19 cellular contexts compared by ENCODE assay signal in genomic region chr20:9409981-9410380, GRCh38.
DNase-seq lines count a peak whose midpoint lies in the region; ATAC-seq and TF ChIP-seq lines count a peak whose summit lies in the region.
"Had no signal": no experiment of that assay in that cellular context is flagged by ENCODE, and none has a peak within 500 bp of the region (broad histone marks: within the 10 kb centered on the region; RNA-seq: fewer than 3 reads in every experiment).

No MANE protein-coding gene starts in this region.

- intact Hi-C loops in left lung (cut with DNase I): loop anchor here in 1 of 2 donors (5.0 kb wide), 1 partner anchor 202 kb away; no protein-coding TSS in a partner anchor

- peaks cover 3 to 4% of the 10 kb centered on the region in 2 donors for H3K4me1 ChIP-seq in left lung
- H3K4me1 ChIP-seq: HAP-1, prostate gland had no signal

- no peaks in the 10 kb centered on the region for H3K27me3 ChIP-seq in left lung

- peaks cover 0 to 3% of the 10 kb centered on the region in 2 donors for H3K36me3 ChIP-seq in left lung
- H3K36me3 ChIP-seq: HAP-1, prostate gland had no signal

- DNase-seq in AG08395 (ENCODE audit: low spot score) (peak; percentile 83), HT1080 (ENCODE audit: low read depth) (peak; percentile 80), brain pericyte (ENCODE audit: low read depth, low spot score) (peak; percentile 41), left lung (no peak), GM10266 (ENCODE audit: extremely low spot score) (no peak), NCI-H82 treated with DMSO at 0.1 percent for 48 hours (lab: John Stamatoyannopoulos, UW; ENCODE audit: unreplicated experiment) (no peak)
- DNase-seq in activated T-cell treated with anti-CD3 and anti-CD28 coated beads, Interleukin-2, amount 50 U/mL, for 1 hour: no peak
- no peak for DNase-seq in activated CD4-positive, CD25-positive, alpha-beta regulatory T cell treated with anti-CD3 and anti-CD28 coated beads, Interleukin-2, amount 50 U/mL, for 72 hours
- DNase-seq: activated CD8-positive, alpha-beta memory T cell treated with anti-CD3 and anti-CD28 coated beads, Interleukin-2, amount 10 ng/mL, durations not matched to agents 7 days and 5 days; activated naive CD4-positive, alpha-beta T cell treated with anti-CD3 and anti-CD28 coated beads for 36 hours; cerebellar nuclear complex; NCI-H1417; NCI-H510A treated with DMSO at 0.1 percent for 48 hours; stimulated activated CD4-positive, alpha-beta T cell treated with anti-CD3 and anti-CD28 coated beads, Interleukin-4, amount 100 ng/mL, for 1 hour; stimulated activated naive B cell treated with anti-CD40 and anti-IgM and Interleukin-4, amounts not matched to agents 10 μg/mL and 1 μg/mL and 100 μg/mL, for 72 hours had no signal

- no peak overlapping the region for H3K27ac ChIP-seq in left lung
- H3K27ac ChIP-seq: C4-2B, prostate gland, RWPE1 had no signal

- no peak for TF ChIP-seq CTCF in left lung (IDR thresholded peaks at IDR 0.05)
- no peak for TF ChIP-seq CTCF in GM10266 (IDR thresholded peaks at IDR 0.05; ENCODE audit: control insufficient read depth, insufficient read depth, low read depth, missing control alignments)

- H3K9me3 ChIP-seq in left lung: no peaks in the 10 kb centered on the region
- H3K9me3 ChIP-seq: HAP-1, prostate gland had no signal

- H3K4me3 ChIP-seq in left lung: no peak overlapping the region
- H3K4me3 ChIP-seq: HAP-1, prostate gland had no signal

- ATAC-seq in left lung: peak; percentile 38
- ATAC-seq: activated CD8-positive, alpha-beta memory T cell treated with anti-CD3 and anti-CD28 coated beads, Interleukin-2, amount 10 ng/mL, durations not matched to agents 7 days and 5 days; stimulated activated naive B cell treated with anti-CD40 and anti-IgM and Interleukin-4, amounts not matched to agents 10 μg/mL and 1 μg/mL and 100 μg/mL, for 72 hours had no signal

Comparison
In these comparisons a context has a peak if more than half of its experiments do, and no peak if none do; other contexts are left out.
1. DNase-seq: peak in AG08395 (single experiment), HT1080 (single experiment) and brain pericyte (single experiment); none in left lung (0 of 2), GM10266 (single experiment), activated T-cell treated with anti-CD3 and anti-CD28 coated beads, Interleukin-2, amount 50 U/mL, for 1 hour (single experiment), activated CD4-positive, CD25-positive, alpha-beta regulatory T cell treated with anti-CD3 and anti-CD28 coated beads, Interleukin-2, amount 50 U/mL, for 72 hours (single experiment) and NCI-H82 treated with DMSO at 0.1 percent for 48 hours (single experiment).